In genomic region chr22:37303821-37304274, GRCh38 we compare ENCODE assay signal across 9 cellular contexts. TPM values are rescaled to one million over a fixed set of nuclear protein-coding genes. Genes with fewer than 3 reads are reported as not detected.
DNase-seq lines count a peak whose midpoint lies in the region; ATAC-seq and TF ChIP-seq lines count a peak whose summit lies in the region.
"Had no signal": no experiment of that assay in that cellular context is flagged by ENCODE, and none has a peak within 500 bp of the region (broad histone marks: within the 10 kb centered on the region; RNA-seq: fewer than 3 reads in every experiment).

No MANE protein-coding gene starts in this region.

- in situ Hi-C loops in transverse colon (cut with MboI; ENCODE audit: low pct_ligation_motif_present in 1 of 4, low pct_unique_long_range_greater_than_20kb in 1 of 4, low sequenced_read_pairs in 3 of 4), result no loop called here

- no peaks in the 10 kb centered on the region for H3K27me3 Mint-ChIP-seq in activated naive CD4-positive, alpha-beta T cell treated with anti-CD3 and anti-CD28 coated beads, Interleukin-2, amount 50 U/mL, for 24 hours
- H3K27me3 Mint-ChIP-seq in mesothelial cell of epicardium (ENCODE audit: low read depth), result peaks cover 3% of the 10 kb centered on the region

- TF ChIP-seq EP300 in transverse colon (IDR thresholded peaks at IDR 0.05; ENCODE audit: low read depth), result no peak

- peaks cover 13% of the 10 kb centered on the region for H3K36me3 Mint-ChIP-seq in activated naive CD4-positive, alpha-beta T cell treated with anti-CD3 and anti-CD28 coated beads, Interleukin-2, amount 50 U/mL, for 24 hours
- H3K36me3 Mint-ChIP-seq in mesothelial cell of epicardium, result no peaks in the 10 kb centered on the region

- intact Hi-C loops in transverse colon (cut with DNase I; ENCODE audit: low total_unique reads), result no loop called here

- H3K9me3 ChIP-seq in transverse colon, result no peaks in the 10 kb centered on the region

- H3K9me3 Mint-ChIP-seq in activated naive CD4-positive, alpha-beta T cell treated with anti-CD3 and anti-CD28 coated beads, Interleukin-2, amount 50 U/mL, for 24 hours, result no peaks in the 10 kb centered on the region
- no peaks in the 10 kb centered on the region for H3K9me3 Mint-ChIP-seq in mesothelial cell of epicardium

- peaks cover 89% of the 10 kb centered on the region for H3K4me1 Mint-ChIP-seq in activated naive CD4-positive, alpha-beta T cell treated with anti-CD3 and anti-CD28 coated beads, Interleukin-2, amount 50 U/mL, for 24 hours
- peaks cover 20% of the 10 kb centered on the region for H3K4me1 Mint-ChIP-seq in mesothelial cell of epicardium

- 81% methylated on average over 3 to 9 of the region's 9 CpGs for WGBS in transverse colon (ENCODE audit: low coverage in 1 of 2), 2 donors

- H3K4me3 Mint-ChIP-seq in activated naive CD4-positive, alpha-beta T cell treated with anti-CD3 and anti-CD28 coated beads, Interleukin-2, amount 50 U/mL, for 24 hours, result peak overlapping the region; percentile 73
- H3K4me3 Mint-ChIP-seq in mesothelial cell of epicardium, result no peak overlapping the region

- H3K4me3 ChIP-seq in transverse colon, result no peak overlapping the region
- H3K4me3 ChIP-seq: dorsolateral prefrontal cortex had no signal

- TF ChIP-seq CTCF in mesothelial cell of epicardium (IDR thresholded peaks at IDR 0.05; ENCODE audit: unreplicated experiment), result no peak
- no peak for TF ChIP-seq CTCF in transverse colon (IDR thresholded peaks at IDR 0.05)

- ATAC-seq in HG02981 (IDR thresholded peaks at IDR 0.05; ENCODE audit: unreplicated experiment), result no peak

- TF ChIP-seq POLR2A in transverse colon (IDR thresholded peaks at IDR 0.05), result no peak

- no peak overlapping the region for H3K27ac ChIP-seq in transverse colon

- H3K27me3 ChIP-seq in transverse colon, result no peaks in the 10 kb centered on the region
- H3K27me3 ChIP-seq: dorsolateral prefrontal cortex had no signal

- DNase-seq in AG20443 (ENCODE audit: low spot score) (peak; percentile 94), NOMO-1 (lab: John Stamatoyannopoulos, UW; ENCODE audit: unreplicated experiment in 2 of 2) (peak; percentile 49 to 68), mesothelial cell of epicardium (ENCODE audit: low spot score in 2 of 2, unreplicated experiment in 2 of 2) (no peak), DMS53 (lab: John Stamatoyannopoulos, UW) (no peak), transverse colon (no peak), globus pallidus (ENCODE audit: low spot score) (no peak)

- peaks cover 0 to 30% (median 16%) of the 10 kb centered on the region in 4 donors for H3K4me1 ChIP-seq in transverse colon

- no peaks in the 10 kb centered on the region for H3K36me3 ChIP-seq in transverse colon

- peak overlapping the region; percentile 95 for H3K27ac Mint-ChIP-seq in activated naive CD4-positive, alpha-beta T cell treated with anti-CD3 and anti-CD28 coated beads, Interleukin-2, amount 50 U/mL, for 24 hours
- H3K27ac Mint-ChIP-seq in mesothelial cell of epicardium, result peak overlapping the region; percentile 3

RNA-seq across cellular contexts. Expression of gene CYTH4, which starts 21.5 kb away (rescaled TPM):
- total RNA-seq in mesothelial cell of epicardium (0.11 TPM in 1 of 3 replicates, not detected in the others), transverse colon (10 to 100 TPM in 2 of 4 donors, 1 to 10 TPM in 2; 1.4 to 26.9 (median 10.6) TPM)

RNA-seq across cellular contexts. Expression of gene RAC2, which starts 59.8 kb away (rescaled TPM):
- total RNA-seq in mesothelial cell of epicardium (6.3 to 6.5 TPM (median 6.4 TPM) in 3 replicates), transverse colon (10 to 100 TPM in 3 of 4 donors, 1 to 10 TPM in 1; 5.2 to 36.3 (median 24.0) TPM)

Comparison
In these comparisons a context has a peak if more than half of its experiments do, and no peak if none do; other contexts are left out.
1. DNase-seq: peak in AG20443 (single experiment) and NOMO-1 (2 of 2); none in mesothelial cell of epicardium (0 of 2), DMS53 (single experiment), transverse colon (single experiment) and globus pallidus (single experiment).